ENCODE assay signal across 14 cellular contexts in genomic region chr11:119530503-119530902, GRCh38.
DNase-seq lines count a peak whose midpoint lies in the region; ATAC-seq, FAIRE-seq and TF ChIP-seq lines count a peak whose summit lies in the region.
"Had no signal": no experiment of that assay in that cellular context is flagged by ENCODE, and none has a peak within 500 bp of the region (broad histone marks: within the 10 kb centered on the region; RNA-seq: fewer than 3 reads in every experiment).

No MANE protein-coding gene starts in this region.

- H2AFZ ChIP-seq in K562 (ENCODE audit: low read depth, low read length), result no peak overlapping the region

- peaks cover 0 to 3% (median 2%) of the 10 kb centered on the region in 3 donors for H3K27me3 Mint-ChIP-seq in CD14-positive monocyte (ENCODE audit: low read depth in 3 of 3)

- H3K36me3 ChIP-seq in K562 (ENCODE audit: control insufficient read depth, insufficient read depth, low read length), result no peaks in the 10 kb centered on the region
- H3K36me3 ChIP-seq: BLaER1 had no signal

- H4K20me1 ChIP-seq in K562 (replicated peaks; ENCODE audit: control insufficient read depth, insufficient read depth, low read length), result peaks cover 6% of the 10 kb centered on the region; the same call in 1 of the 2 replicates
- H4K20me1 ChIP-seq: BLaER1 had no signal

- H3K79me2 ChIP-seq in K562 (ENCODE audit: control insufficient read depth, insufficient read depth, low read length), result no peaks in the 10 kb centered on the region

- no peaks in the 10 kb centered on the region for H3K36me3 Mint-ChIP-seq in CD14-positive monocyte
- H3K36me3 Mint-ChIP-seq: CD8-positive, alpha-beta T cell had no signal

- H3K9ac ChIP-seq in K562 (ENCODE audit: insufficient read depth in 1 of 2, low read depth in 2 of 2, low read length in 2 of 2), result no peak overlapping the region
- H3K9ac ChIP-seq: BLaER1 had no signal

- no peak for TF ChIP-seq RAD21 in K562 (CRISPR knock-in tag; conservative IDR thresholded peaks at IDR 0.05 in 1 of 2, IDR thresholded peaks at IDR 0.05 in 1 of 2)

- CTCF ChIA-PET in K562 (lab: Yijun Ruan, JAX; ENCODE audit: low intra/inter-chr PET ratio), result interaction anchor here (0.6 to 0.7 kb wide), 3 partner anchors 13 to 86 kb away, joined by 3 read pairs; no protein-coding TSS in a partner anchor

- peaks cover 0 to 5% of the 10 kb centered on the region in 2 experiments; a peak in 1 of 5 replicates for H3K4me1 ChIP-seq in K562 (replicated peaks in 1 of 2; ENCODE audit: control insufficient read depth in 2 of 2, insufficient read depth in 2 of 2, low read length in 2 of 2)
- H3K4me1 ChIP-seq: BLaER1 had no signal

- no peak overlapping the region for H3K4me3 ChIP-seq in K562
- H3K4me3 ChIP-seq: BLaER1 had no signal

- POLR2A ChIA-PET in K562 (lab: Yijun Ruan, JAX), result no interaction called here

- in situ Hi-C loops in K562 (cut with MboI), result no loop called here

- 0% methylated on average over 6 of the region's 6 CpGs for WGBS in K562 (ENCODE audit: insufficient coverage, low coverage, missing lambda C conversion rate)

- TF ChIP-seq CTCF in CD14-positive monocyte (IDR thresholded peaks at IDR 0.05) (no peak), K562 (IDR thresholded peaks at IDR 0.05 in 2 of 3, conservative IDR thresholded peaks at IDR 0.05 in 1 of 3; ENCODE audit: insufficient read depth in 2 of 3, low read depth in 1 of 3, low read length in 3 of 3) (no peak)

- intact Hi-C loops in CD14-positive monocyte (cut with micrococcal nuclease) (no loop called here), K562 (cut with micrococcal nuclease) (no loop called here)

- FAIRE-seq in K562 (lab: Jason Lieb, UNC), result no peak
- FAIRE-seq: H1 had no signal

- no peak overlapping the region for H3K4me2 ChIP-seq in K562 (ENCODE audit: insufficient read depth, low read length)
- H3K4me2 ChIP-seq: BLaER1 had no signal

- no peak overlapping the region for H3K4me3 Mint-ChIP-seq in CD14-positive monocyte
- H3K4me3 Mint-ChIP-seq: CD8-positive, alpha-beta T cell; H9 had no signal

- no peaks in the 10 kb centered on the region for H3K9me3 ChIP-seq in K562 (replicated peaks; ENCODE audit: control insufficient read depth, insufficient read depth, low read depth, low read length)
- H3K9me3 ChIP-seq: BLaER1 had no signal

- no peak for TF ChIP-seq POLR2A in K562 (conservative IDR thresholded peaks at IDR 0.05)

- peaks cover 51% of the 10 kb centered on the region for H3K4me1 Mint-ChIP-seq in CD14-positive monocyte

- peak overlapping the region in 2 of 7 donors; percentile 63 to 65 for H3K27ac Mint-ChIP-seq in CD14-positive monocyte
- H3K27ac Mint-ChIP-seq: CD8-positive, alpha-beta T cell; H9 had no signal

- H3K27ac ChIP-seq in K562 (ENCODE audit: extremely low read depth, low read depth, low read length), result no peak overlapping the region
- H3K27ac ChIP-seq: BLaER1 had no signal

- H3K9me3 Mint-ChIP-seq in CD14-positive monocyte, result peaks cover 0 to 3% (median 0%) of the 10 kb centered on the region in 7 donors
- H3K9me3 Mint-ChIP-seq: CD8-positive, alpha-beta T cell; H9 had no signal

- H3K9me1 ChIP-seq in K562 (ENCODE audit: control insufficient read depth, insufficient read depth, low read length), result peaks cover 4% of the 10 kb centered on the region

- TF ChIP-seq EP300 in K562 (IDR thresholded peaks at IDR 0.05; ENCODE audit: low read length), result no peak

- DNase-seq in CD14-positive monocyte (ENCODE audit: low spot score) (peak; percentile 15), OCI-M1 (lab: John Stamatoyannopoulos, UW) (peak; percentile 60), K562 (ENCODE audit: extremely low read depth in 1 of 4, low spot score in 3 of 4) (no peak), islet precursor cell (peak; percentile 40), HUDEP-2 (lab: John Stamatoyannopoulos, UW; ENCODE audit: unreplicated experiment in 76 of 76) (no peak), glomerular visceral epithelial cell (ENCODE audit: extremely low spot score) (no peak), SIG-M5 treated with dmso at 0.1 percent for 504 hours (lab: John Stamatoyannopoulos, UW; ENCODE audit: unreplicated experiment) (no peak)
- DNase-seq: 8988T; CD8-positive, alpha-beta T cell; GDM1; H9 had no signal

- H3K27me3 ChIP-seq in K562 (ENCODE audit: control insufficient read depth in 2 of 2, insufficient read depth in 2 of 2, low read length in 2 of 2), result peaks cover 11 to 49% of the 10 kb centered on the region in 2 experiments; a peak in 4 of 5 replicates
- H3K27me3 ChIP-seq: BLaER1 had no signal

- ATAC-seq in K562 (no peak), HG02852 (IDR thresholded peaks at IDR 0.05; ENCODE audit: unreplicated experiment) (no peak)
- ATAC-seq: CD8-positive, alpha-beta T cell had no signal

- no TSS peak for BruUV-seq in K562 (replicated peaks; lab: Mats Ljungman, UMichigan)

TF ChIP-seq in K562, 482 proteins besides CTCF, POLR2A, EP300 and RAD21 (continues in another document):
- TF ChIP-seq ZNF79 (CRISPR knock-in tag; IDR thresholded peaks at IDR 0.05; ENCODE audit: low read depth) (no peak), ARID1B (IDR thresholded peaks at IDR 0.05) (0 out of 2 replicates have a peak, but pooled peaks have one; percentile 10), ZBTB1 (CRISPR knock-in tag; IDR thresholded peaks at IDR 0.05; ENCODE audit: borderline replicate concordance, low read depth) (no peak), KDM2B (CRISPR knock-in tag; IDR thresholded peaks at IDR 0.05) (no peak), FOXA3 (CRISPR knock-in tag; conservative IDR thresholded peaks at IDR 0.05 in 1 of 2, IDR thresholded peaks at IDR 0.05 in 1 of 2) (no peak), NR2C2 (CRISPR knock-in tag; IDR thresholded peaks at IDR 0.05) (no peak), NR2C2 (tag; IDR thresholded peaks at IDR 0.05) (peak; percentile 86), TRIM28 (IDR thresholded peaks at IDR 0.05) (no peak), NR2F6 (CRISPR knock-in tag; IDR thresholded peaks at IDR 0.05) (no peak), STAG1 (CRISPR knock-in tag; IDR thresholded peaks at IDR 0.05; ENCODE audit: borderline replicate concordance) (no peak), POLR2AphosphoS5 (IDR thresholded peaks at IDR 0.05; ENCODE audit: control insufficient read depth, insufficient read depth, low read depth, low read length) (no peak), MEIS2 (IDR thresholded peaks at IDR 0.05; ENCODE audit: partially characterized antibody) (peak; percentile 25), NR2C1 (IDR thresholded peaks at IDR 0.05) (peak; percentile 16; the same call in 1 of the 2 replicates), NR2C1 (tag; IDR thresholded peaks at IDR 0.05) (peak; percentile 56; the same call in 1 of the 2 replicates), ERF (CRISPR knock-in tag; IDR thresholded peaks at IDR 0.05) (no peak)
- TF ChIP-seq, protein P1, sequence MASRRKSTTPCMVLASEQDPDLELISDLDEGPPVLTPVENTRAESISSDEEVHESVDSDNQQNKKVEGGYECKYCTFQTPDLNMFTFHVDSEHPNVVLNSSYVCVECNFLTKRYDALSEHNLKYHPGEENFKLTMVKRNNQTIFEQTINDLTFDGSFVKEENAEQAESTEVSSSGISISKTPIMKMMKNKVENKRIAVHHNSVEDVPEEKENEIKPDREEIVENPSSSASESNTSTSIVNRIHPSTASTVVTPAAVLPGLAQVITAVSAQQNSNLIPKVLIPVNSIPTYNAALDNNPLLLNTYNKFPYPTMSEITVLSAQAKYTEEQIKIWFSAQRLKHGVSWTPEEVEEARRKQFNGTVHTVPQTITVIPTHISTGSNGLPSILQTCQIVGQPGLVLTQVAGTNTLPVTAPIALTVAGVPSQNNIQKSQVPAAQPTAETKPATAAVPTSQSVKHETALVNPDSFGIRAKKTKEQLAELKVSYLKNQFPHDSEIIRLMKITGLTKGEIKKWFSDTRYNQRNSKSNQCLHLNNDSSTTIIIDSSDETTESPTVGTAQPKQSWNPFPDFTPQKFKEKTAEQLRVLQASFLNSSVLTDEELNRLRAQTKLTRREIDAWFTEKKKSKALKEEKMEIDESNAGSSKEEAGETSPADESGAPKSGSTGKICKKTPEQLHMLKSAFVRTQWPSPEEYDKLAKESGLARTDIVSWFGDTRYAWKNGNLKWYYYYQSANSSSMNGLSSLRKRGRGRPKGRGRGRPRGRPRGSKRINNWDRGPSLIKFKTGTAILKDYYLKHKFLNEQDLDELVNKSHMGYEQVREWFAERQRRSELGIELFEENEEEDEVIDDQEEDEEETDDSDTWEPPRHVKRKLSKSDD (conservative IDR thresholded peaks at IDR 0.05; ENCODE audit: low read length), result no peak
- TF ChIP-seq, protein P2, sequence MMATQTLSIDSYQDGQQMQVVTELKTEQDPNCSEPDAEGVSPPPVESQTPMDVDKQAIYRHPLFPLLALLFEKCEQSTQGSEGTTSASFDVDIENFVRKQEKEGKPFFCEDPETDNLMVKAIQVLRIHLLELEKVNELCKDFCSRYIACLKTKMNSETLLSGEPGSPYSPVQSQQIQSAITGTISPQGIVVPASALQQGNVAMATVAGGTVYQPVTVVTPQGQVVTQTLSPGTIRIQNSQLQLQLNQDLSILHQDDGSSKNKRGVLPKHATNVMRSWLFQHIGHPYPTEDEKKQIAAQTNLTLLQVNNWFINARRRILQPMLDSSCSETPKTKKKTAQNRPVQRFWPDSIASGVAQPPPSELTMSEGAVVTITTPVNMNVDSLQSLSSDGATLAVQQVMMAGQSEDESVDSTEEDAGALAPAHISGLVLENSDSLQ (IDR thresholded peaks at IDR 0.05), result no peak
- TF ChIP-seq, protein P3, sequence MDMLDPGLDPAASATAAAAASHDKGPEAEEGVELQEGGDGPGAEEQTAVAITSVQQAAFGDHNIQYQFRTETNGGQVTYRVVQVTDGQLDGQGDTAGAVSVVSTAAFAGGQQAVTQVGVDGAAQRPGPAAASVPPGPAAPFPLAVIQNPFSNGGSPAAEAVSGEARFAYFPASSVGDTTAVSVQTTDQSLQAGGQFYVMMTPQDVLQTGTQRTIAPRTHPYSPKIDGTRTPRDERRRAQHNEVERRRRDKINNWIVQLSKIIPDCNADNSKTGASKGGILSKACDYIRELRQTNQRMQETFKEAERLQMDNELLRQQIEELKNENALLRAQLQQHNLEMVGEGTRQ (CRISPR knock-in tag; IDR thresholded peaks at IDR 0.05), result no peak
- TF ChIP-seq, protein P4, sequence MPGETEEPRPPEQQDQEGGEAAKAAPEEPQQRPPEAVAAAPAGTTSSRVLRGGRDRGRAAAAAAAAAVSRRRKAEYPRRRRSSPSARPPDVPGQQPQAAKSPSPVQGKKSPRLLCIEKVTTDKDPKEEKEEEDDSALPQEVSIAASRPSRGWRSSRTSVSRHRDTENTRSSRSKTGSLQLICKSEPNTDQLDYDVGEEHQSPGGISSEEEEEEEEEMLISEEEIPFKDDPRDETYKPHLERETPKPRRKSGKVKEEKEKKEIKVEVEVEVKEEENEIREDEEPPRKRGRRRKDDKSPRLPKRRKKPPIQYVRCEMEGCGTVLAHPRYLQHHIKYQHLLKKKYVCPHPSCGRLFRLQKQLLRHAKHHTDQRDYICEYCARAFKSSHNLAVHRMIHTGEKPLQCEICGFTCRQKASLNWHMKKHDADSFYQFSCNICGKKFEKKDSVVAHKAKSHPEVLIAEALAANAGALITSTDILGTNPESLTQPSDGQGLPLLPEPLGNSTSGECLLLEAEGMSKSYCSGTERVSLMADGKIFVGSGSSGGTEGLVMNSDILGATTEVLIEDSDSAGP (CRISPR knock-in tag; IDR thresholded peaks at IDR 0.05), result no peak

Comparison
In these comparisons a context has a peak if more than half of its experiments do, and no peak if none do; other contexts are left out.
1. DNase-seq: peak in CD14-positive monocyte (single experiment), OCI-M1 (single experiment) and islet precursor cell (single experiment); none in K562 (0 of 4), HUDEP-2 (0 of 76), glomerular visceral epithelial cell (single experiment) and SIG-M5 treated with dmso at 0.1 percent for 504 hours (single experiment).